Comparison of ENCODE assay signal across 20 cellular contexts in the genomic region with DNA sequence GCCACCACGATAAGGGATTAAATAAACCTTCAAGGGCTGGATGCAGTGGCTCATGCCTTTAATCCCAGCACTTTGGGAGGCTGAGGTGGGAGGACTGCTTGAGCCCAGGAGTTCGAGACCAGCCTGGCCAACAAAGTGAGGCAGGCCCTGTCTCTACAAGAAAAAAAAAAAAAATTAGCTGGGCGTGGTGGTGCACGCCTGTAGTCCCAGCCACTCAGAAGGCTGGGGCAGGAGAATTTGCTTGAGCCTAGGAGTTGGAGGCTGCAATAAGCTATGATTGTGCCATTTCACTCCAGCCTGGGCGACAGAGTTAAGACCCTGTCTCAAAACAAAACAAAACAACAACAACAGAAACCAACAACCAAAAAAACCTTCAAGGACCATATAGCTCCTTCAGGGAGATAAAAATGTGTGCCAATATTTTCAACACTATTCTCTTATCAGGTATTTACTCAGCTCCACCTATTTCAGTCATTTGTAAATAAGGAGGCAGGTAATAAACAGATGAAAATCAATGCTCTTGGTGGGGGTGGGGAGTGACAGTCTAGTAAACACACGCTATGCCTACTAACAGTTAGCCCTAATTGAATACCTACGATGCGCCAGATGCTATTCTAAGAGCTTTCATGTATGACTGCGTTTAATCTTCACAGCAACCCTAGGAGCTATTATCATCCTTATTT. TPM values are rescaled to one million over a fixed set of nuclear protein-coding genes. Genes with fewer than 3 reads are reported as not detected.
A peak's percentile ranks its signal among the peaks of the same experiment; 100 is the strongest.
DNase-seq lines count a peak whose midpoint lies in the region; ATAC-seq lines count a peak whose summit lies in the region.
"Had no signal": no experiment of that assay in that cellular context is flagged by ENCODE, and none has a peak within 500 bp of the region (broad histone marks: within the 10 kb centered on the region; RNA-seq: fewer than 3 reads in every experiment).

No MANE protein-coding gene starts in this region.

- H3K4me1 ChIP-seq in BLaER1, result peaks cover 11% of the 10 kb centered on the region; the same call in 1 of the 2 replicates
- H3K4me1 ChIP-seq: esophagus squamous epithelium, heart right ventricle, pancreas had no signal

- H3K9ac ChIP-seq in BLaER1, result no peak overlapping the region

- no peak overlapping the region for H3K4me3 ChIP-seq in BLaER1
- H3K4me3 ChIP-seq: esophagus squamous epithelium, heart right ventricle, pancreas had no signal

- no peaks in the 10 kb centered on the region for H3K27me3 ChIP-seq in BLaER1
- H3K27me3 ChIP-seq: esophagus squamous epithelium, heart right ventricle, pancreas had no signal

- intact Hi-C loops in left ventricle myocardium superior (cut with micrococcal nuclease), result no loop called here

- peak overlapping the region; percentile 39; the same call in 1 of the 2 replicates for H3K4me2 ChIP-seq in BLaER1

- H4K20me1 ChIP-seq in BLaER1, result no peaks in the 10 kb centered on the region

- no peak overlapping the region for H3K27ac ChIP-seq in BLaER1
- H3K27ac ChIP-seq: esophagus squamous epithelium, heart right ventricle, pancreas had no signal

- H3K36me3 ChIP-seq in BLaER1, result no peaks in the 10 kb centered on the region
- H3K36me3 ChIP-seq: heart right ventricle, pancreas had no signal

- ATAC-seq in left ventricle myocardium superior, result no peak
- ATAC-seq: heart right ventricle had no signal

- no peaks in the 10 kb centered on the region for H3K9me3 ChIP-seq in BLaER1
- H3K9me3 ChIP-seq: esophagus squamous epithelium, heart right ventricle, pancreas had no signal

- DNase-seq in HT-29 (ENCODE audit: low spot score), result peak; percentile 50
- DNase-seq in NCI-H748 (lab: John Stamatoyannopoulos, UW; ENCODE audit: unreplicated experiment), result peak; percentile 90
- DNase-seq in mucosa of gallbladder (ENCODE audit: low spot score), result peak; percentile 34
- no peak for DNase-seq in DMS 273 treated with DMSO at 0.1 percent for 48 hours (lab: John Stamatoyannopoulos, UW)
- DNase-seq in left ventricle myocardium superior, result no peak
- DNase-seq in cortex of kidney (lab: John Stamatoyannopoulos, UW), result no peak
- DNase-seq: activated CD4-positive, alpha-beta T cell treated with anti-CD3 and anti-CD28 coated beads, Interleukin-2, amount 10 ng/mL, durations not matched to agents 24 days and 14 days; activated gamma-delta T cell; activated T-cell treated with anti-CD3 and anti-CD28 coated beads, Interleukin-2, amount 50 U/mL, for 24 hours; CD4-positive, alpha-beta T cell; esophagus squamous epithelium; H7; heart right ventricle; NCI-H1092; pancreas; SHP77; stimulated activated CD4-positive, alpha-beta T cell treated with anti-CD3 and anti-CD28 coated beads, Interleukin-4, amount 100 ng/mL, for 1 hour; substantia nigra; T-helper 9 cell had no signal

RNA-seq across cellular contexts. Expression of a gene that starts 13.2 kb away (rescaled TPM):
- 46.2 and 48.0 TPM in 2 replicates for total RNA-seq in HT-29 (2014; rRNA removed; shearing (Covaris generic))
- 55.8 TPM for total RNA-seq in mucosa of gallbladder
- total RNA-seq in left ventricle myocardium superior, result 2.0 TPM

Comparison
In these comparisons a context has a peak if more than half of its experiments do, and no peak if none do; other contexts are left out.
1. DNase-seq: peak in HT-29 (single experiment), NCI-H748 (single experiment) and mucosa of gallbladder (single experiment); none in DMS 273 treated with DMSO at 0.1 percent for 48 hours (single experiment), left ventricle myocardium superior (single experiment) and cortex of kidney (single experiment).
2. RNA of a gene that starts 13.2 kb away (total RNA-seq): 55.8 TPM in mucosa of gallbladder (single experiment) and 46.2 to 48.0 TPM in HT-29; 2.0 TPM in left ventricle myocardium superior (single experiment); every median in the first group is over 10 times any median in the second.